9 cellular contexts compared by ENCODE assay signal in the genomic region with DNA sequence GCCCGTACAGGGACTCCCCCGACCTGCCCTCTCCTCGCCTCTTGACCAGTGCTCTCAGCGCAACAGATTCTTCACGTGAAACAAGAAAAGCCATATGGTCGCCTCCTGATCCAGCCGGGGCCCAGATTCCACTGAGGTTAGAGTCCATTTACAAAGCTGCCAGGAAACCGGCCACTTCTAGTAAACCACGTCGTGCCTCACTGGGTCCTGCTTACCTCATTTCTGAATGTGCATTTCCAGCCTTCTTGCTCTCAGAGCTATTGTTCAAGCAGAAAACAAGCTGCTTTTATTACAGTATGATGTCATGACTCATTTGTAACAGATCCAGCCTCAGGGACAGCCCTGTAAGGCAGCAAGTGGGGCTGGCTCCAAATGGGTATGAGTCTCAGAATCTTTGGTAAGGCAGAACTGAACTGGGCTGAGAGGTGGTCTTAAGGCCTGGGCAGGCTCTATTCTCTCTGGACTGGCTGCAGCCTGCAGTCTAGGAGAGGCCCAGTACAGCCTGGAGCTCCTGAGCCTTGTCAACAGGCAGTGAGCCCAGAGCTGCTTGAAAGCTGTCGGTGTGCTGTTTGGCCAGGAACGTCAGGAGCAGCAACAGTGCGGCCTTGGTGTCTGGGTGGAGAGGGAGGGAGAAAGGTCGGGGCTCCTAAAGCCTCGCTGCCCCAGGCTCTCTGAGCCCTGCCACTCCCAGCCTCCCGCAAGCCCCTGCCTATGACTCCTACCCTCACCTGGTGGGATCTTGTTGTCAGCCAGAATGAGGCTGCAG. TPM values are rescaled to one million over a fixed set of nuclear protein-coding genes. Genes with fewer than 3 reads are reported as not detected.
DNase-seq lines count a peak whose midpoint lies in the region; ATAC-seq, FAIRE-seq and TF ChIP-seq lines count a peak whose summit lies in the region.
"Had no signal": no experiment of that assay in that cellular context is flagged by ENCODE, and none has a peak within 500 bp of the region (broad histone marks: within the 10 kb centered on the region; RNA-seq: fewer than 3 reads in every experiment).

No MANE protein-coding gene starts in this region.

- no peak for DNase-seq in activated T-cell treated with anti-CD3 and anti-CD28 coated beads, Interleukin-2, amount 50 U/mL, for 24 hours
- DNase-seq in activated T-cell treated with anti-CD3 and anti-CD28 coated beads for 4 hours, result no peak
- peak; percentile 30 for DNase-seq in bronchial epithelial cell (ENCODE audit: low read depth)
- DNase-seq in left colon, result no peak
- DNase-seq in upper lobe of right lung, result peak; percentile 50
- no peak for DNase-seq in NCI-H526 treated with DMSO at 0.1 percent for 48 hours (lab: John Stamatoyannopoulos, UW)
- DNase-seq in HCEC 1CT, result no peak
- DNase-seq: DND-41 had no signal

- H3K27me3 ChIP-seq in bronchial epithelial cell (ENCODE audit: control insufficient read depth, insufficient read depth, low read length), result no peaks in the 10 kb centered on the region
- H3K27me3 ChIP-seq in upper lobe of right lung, result no peaks in the 10 kb centered on the region

- peaks cover 33% of the 10 kb centered on the region for H3K36me3 ChIP-seq in bronchial epithelial cell (ENCODE audit: control insufficient read depth, insufficient read depth, low read length)
- H3K36me3 ChIP-seq in upper lobe of right lung, result peaks cover 100% of the 10 kb centered on the region

- H3K36me3 Mint-ChIP-seq in activated T-cell treated with anti-CD3 and anti-CD28 coated beads, Interleukin-2, amount 50 U/mL, for 24 hours (ENCODE audit: low read depth), result peaks cover 92% of the 10 kb centered on the region

- H3K9me3 ChIP-seq in upper lobe of right lung, result no peaks in the 10 kb centered on the region

- ATAC-seq in left colon (peak; percentile 11), upper lobe of right lung (no peak), GM19328 (IDR thresholded peaks at IDR 0.05; ENCODE audit: unreplicated experiment) (no peak)

- no peak for FAIRE-seq in bronchial epithelial cell (lab: Jason Lieb, UNC)

- TF ChIP-seq CTCF in bronchial epithelial cell (IDR thresholded peaks at IDR 0.05; ENCODE audit: insufficient read depth, low read length, severe bottlenecking) (no peak), upper lobe of right lung (IDR thresholded peaks at IDR 0.05) (no peak)

- no peak overlapping the region for H3K4me3 ChIP-seq in bronchial epithelial cell (ENCODE audit: low read depth, low read length)
- no peak overlapping the region for H3K4me3 ChIP-seq in upper lobe of right lung

- no peaks in the 10 kb centered on the region for H3K4me1 ChIP-seq in upper lobe of right lung

- intact Hi-C loops in left colon (cut with DNase I, micrococcal nuclease), result no loop called here
- intact Hi-C loops in upper lobe of right lung (cut with DNase I), result no loop called here

- no peak overlapping the region for H3K4me3 Mint-ChIP-seq in activated T-cell treated with anti-CD3 and anti-CD28 coated beads, Interleukin-2, amount 50 U/mL, for 24 hours

- no peak overlapping the region for H3K27ac ChIP-seq in upper lobe of right lung

- H3K4me1 Mint-ChIP-seq in activated T-cell treated with anti-CD3 and anti-CD28 coated beads, Interleukin-2, amount 50 U/mL, for 24 hours (ENCODE audit: low read depth), result peaks cover 4% of the 10 kb centered on the region

- peak overlapping the region; percentile 76 for H3K27ac Mint-ChIP-seq in activated T-cell treated with anti-CD3 and anti-CD28 coated beads, Interleukin-2, amount 50 U/mL, for 24 hours

- no peaks in the 10 kb centered on the region for H3K27me3 Mint-ChIP-seq in activated T-cell treated with anti-CD3 and anti-CD28 coated beads, Interleukin-2, amount 50 U/mL, for 24 hours

- H3K9me3 Mint-ChIP-seq in activated T-cell treated with anti-CD3 and anti-CD28 coated beads, Interleukin-2, amount 50 U/mL, for 24 hours, result no peaks in the 10 kb centered on the region

RNA-seq across cellular contexts. Expression of gene REC8, which starts 8.3 kb away (rescaled TPM):
- total RNA-seq in bronchial epithelial cell (0.26 and 1.1 TPM in 2 replicates), left colon (10 to 100 TPM in 1 of 2 donors, 1 to 10 TPM in 1; 6.9 to 21.0 TPM), upper lobe of right lung (18.5 TPM)

RNA-seq across cellular contexts. Expression of gene IPO4, which starts 8.5 kb away (rescaled TPM):
- total RNA-seq in bronchial epithelial cell, result 27.0 and 41.9 TPM in 2 replicates
- total RNA-seq in left colon, result 10 to 100 TPM; 17.3 to 26.3 TPM
- total RNA-seq in upper lobe of right lung, result 25.1 TPM

RNA-seq across cellular contexts. Expression of gene TM9SF1, which starts 15.1 kb away (rescaled TPM):
- 42.8 and 67.9 TPM in 2 replicates for total RNA-seq in bronchial epithelial cell
- total RNA-seq in left colon, result 10 to 100 TPM; 49.2 to 52.7 TPM
- total RNA-seq in upper lobe of right lung, result 52.0 TPM

RNA-seq across cellular contexts. Expression of gene IRF9, which starts 19.1 kb away (rescaled TPM):
- total RNA-seq in bronchial epithelial cell (19.2 and 28.7 TPM in 2 replicates), left colon (100 to 1,000 TPM in 1 of 2 donors, 10 to 100 TPM in 1; 53.7 to 105 TPM), upper lobe of right lung (123 TPM)

RNA-seq across cellular contexts. Expression of gene TSSK4, which starts 25.4 kb away (rescaled TPM):
- total RNA-seq in bronchial epithelial cell, result 0.26 TPM in 1 of 2 replicates, not detected in the other
- under 1 TPM in 1 of 2 donors, not detected in 1; 0.47 TPM for total RNA-seq in left colon
- not detected for total RNA-seq in upper lobe of right lung

Comparison
In these comparisons a context has a peak if more than half of its experiments do, and no peak if none do; other contexts are left out.
1. DNase-seq: peak in bronchial epithelial cell (single experiment) and upper lobe of right lung (single experiment); none in activated T-cell treated with anti-CD3 and anti-CD28 coated beads, Interleukin-2, amount 50 U/mL, for 24 hours (single experiment), activated T-cell treated with anti-CD3 and anti-CD28 coated beads for 4 hours (single experiment), left colon (0 of 2), NCI-H526 treated with DMSO at 0.1 percent for 48 hours (single experiment) and HCEC 1CT (single experiment).